In genomic region chr10:101630420-101630920, GRCh38 we compare ENCODE assay signal across 14 cellular contexts.
"Had no signal": no experiment of that assay in that cellular context is flagged by ENCODE, and none has a peak within 500 bp of the region (broad histone marks: within the 10 kb centered on the region; RNA-seq: fewer than 3 reads in every experiment).

No MANE protein-coding gene starts in this region.

- H3K4me3 ChIP-seq: body of pancreas, esophagus muscularis mucosa, mucosa of descending colon, tibial nerve had no signal

- H3K4me1 ChIP-seq: body of pancreas had no signal

- H3K27ac Mint-ChIP-seq: activated CD4-positive, alpha-beta memory T cell treated with anti-CD3 and anti-CD28 coated beads for 36 hours; memory B cell; stimulated activated naive CD8-positive, alpha-beta T cell treated with anti-CD3 and anti-CD28 coated beads, Interleukin-15, amount 100 ng/mL, for 72 hours had no signal

- DNase-seq: activated CD4-positive, alpha-beta memory T cell treated with anti-CD3 and anti-CD28 coated beads for 36 hours; activated CD4-positive, alpha-beta T cell treated with anti-CD3 and anti-CD28 coated beads for 48 hours; activated naive CD4-positive, alpha-beta T cell treated with Interleukin-2 at 50 U/mL for 16 hours; activated T-cell treated with anti-CD3 and anti-CD28 coated beads, Interleukin-2, amount 50 U/mL, for 48 hours; body of pancreas; effector memory CD4-positive, alpha-beta T cell; left cardiac atrium; mucosa of descending colon; stimulated activated CD4-positive, alpha-beta T cell treated with anti-CD3 and anti-CD28 coated beads, Interleukin-2, amount 100 ng/mL, for 48 hours; stimulated activated CD8-positive, alpha-beta memory T cell treated with anti-CD3 and anti-CD28 coated beads, Interleukin-4, amount 100 ng/mL, for 48 hours; stimulated activated naive CD8-positive, alpha-beta T cell treated with anti-CD3 and anti-CD28 coated beads, Interleukin-15, amount 100 ng/mL, for 72 hours had no signal

- H3K9me3 Mint-ChIP-seq: activated CD4-positive, alpha-beta memory T cell treated with anti-CD3 and anti-CD28 coated beads for 36 hours; memory B cell; stimulated activated naive CD8-positive, alpha-beta T cell treated with anti-CD3 and anti-CD28 coated beads, Interleukin-15, amount 100 ng/mL, for 72 hours had no signal

- H3K27me3 ChIP-seq: body of pancreas, esophagus muscularis mucosa, tibial nerve had no signal

- H3K9me3 ChIP-seq: body of pancreas, esophagus muscularis mucosa, mucosa of descending colon, tibial nerve had no signal

- H3K4me3 Mint-ChIP-seq: activated CD4-positive, alpha-beta memory T cell treated with anti-CD3 and anti-CD28 coated beads for 36 hours; memory B cell; stimulated activated naive CD8-positive, alpha-beta T cell treated with anti-CD3 and anti-CD28 coated beads, Interleukin-15, amount 100 ng/mL, for 72 hours had no signal

- H3K27ac ChIP-seq: body of pancreas, esophagus muscularis mucosa, tibial nerve had no signal

- ATAC-seq: body of pancreas; mucosa of descending colon; stimulated activated naive CD8-positive, alpha-beta T cell treated with anti-CD3 and anti-CD28 coated beads, Interleukin-15, amount 100 ng/mL, for 72 hours had no signal

- H3K27me3 Mint-ChIP-seq: activated CD4-positive, alpha-beta memory T cell treated with anti-CD3 and anti-CD28 coated beads for 36 hours; memory B cell; stimulated activated naive CD8-positive, alpha-beta T cell treated with anti-CD3 and anti-CD28 coated beads, Interleukin-15, amount 100 ng/mL, for 72 hours had no signal
